ENCODE assay signal across 8 cellular contexts in genomic region chr7:2299131-2299829, GRCh38. TPM values are rescaled to one million over a fixed set of nuclear protein-coding genes. Genes with fewer than 3 reads are reported as not detected.
DNase-seq lines count a peak whose midpoint lies in the region; ATAC-seq and TF ChIP-seq lines count a peak whose summit lies in the region.

No MANE protein-coding gene starts in this region.

- H3K27me3 ChIP-seq in esophagus muscularis mucosa: no peaks in the 10 kb centered on the region

- H3K4me3 ChIP-seq in esophagus muscularis mucosa: no peak overlapping the region

- peak; percentile 85 for DNase-seq in AG08395 (ENCODE audit: low spot score)
- no peak for DNase-seq in esophagus muscularis mucosa (ENCODE audit: extremely low spot score)
- DNase-seq in stimulated activated CD4-positive, alpha-beta T cell treated with anti-CD3 and anti-CD28 coated beads, Interleukin-2, amount 100 ng/mL, for 48 hours: peak; percentile 11 to 21
- DNase-seq in NCI-H187 treated with DMSO at 0.1 percent for 48 hours (lab: John Stamatoyannopoulos, UW): no peak
- DNase-seq in left colon: no peak

- ATAC-seq in GM19035 (IDR thresholded peaks at IDR 0.05; ENCODE audit: unreplicated experiment) (peak; percentile 61), HG03442 (IDR thresholded peaks at IDR 0.05; ENCODE audit: unreplicated experiment) (peak; percentile 60), GM21367 (IDR thresholded peaks at IDR 0.05; ENCODE audit: unreplicated experiment) (no peak), left colon (no peak)

- 74% methylated on average over 18 of the region's 18 CpGs for WGBS in esophagus muscularis mucosa

- H3K9me3 ChIP-seq in esophagus muscularis mucosa: no peaks in the 10 kb centered on the region

- TF ChIP-seq EP300 in esophagus muscularis mucosa (IDR thresholded peaks at IDR 0.05): no peak

- TF ChIP-seq CTCF in esophagus muscularis mucosa (IDR thresholded peaks at IDR 0.05): no peak

- H3K4me1 ChIP-seq in esophagus muscularis mucosa: peaks cover 0 to 1% (median 0%) of the 10 kb centered on the region in 4 donors

- H3K36me3 ChIP-seq in esophagus muscularis mucosa: no peaks in the 10 kb centered on the region

- TF ChIP-seq POLR2A in esophagus muscularis mucosa (IDR thresholded peaks at IDR 0.05; ENCODE audit: low read depth): no peak

- peak overlapping the region; percentile 11 to 55 (median 28) for H3K27ac ChIP-seq in esophagus muscularis mucosa (replicated peaks in 1 of 4)

- intact Hi-C loops in esophagus muscularis mucosa (cut with DNase I) (no loop called here), left colon (cut with DNase I, micrococcal nuclease) (no loop called here)

RNA-seq across cellular contexts. Expression of gene SNX8, which starts 15.0 kb away (rescaled TPM):
- 1 to 10 TPM; 6.8 to 9.9 (median 8.7) TPM for total RNA-seq in esophagus muscularis mucosa
- 10 to 100 TPM; 21.8 to 38.0 TPM for total RNA-seq in left colon

RNA-seq across cellular contexts. Expression of gene EIF3B, which starts 55.3 kb away (rescaled TPM):
- 100 to 1,000 TPM; 105 to 155 (median 128) TPM for total RNA-seq in esophagus muscularis mucosa
- total RNA-seq in left colon: 100 to 1,000 TPM in 1 of 2 donors, 10 to 100 TPM in 1; 90.4 to 105 TPM

RNA-seq across cellular contexts. Expression of gene NUDT1, which starts 57.3 kb away (rescaled TPM):
- total RNA-seq in esophagus muscularis mucosa (10 to 100 TPM; 10.9 to 18.7 (median 18.0) TPM), left colon (10 to 100 TPM in 1 of 2 donors, 1 to 10 TPM in 1; 8.1 to 10.3 TPM)

RNA-seq across cellular contexts. Expression of gene MRM2, which starts 57.3 kb away (rescaled TPM):
- total RNA-seq in esophagus muscularis mucosa (10 to 100 TPM; 13.3 to 20.3 (median 16.5) TPM), left colon (10 to 100 TPM; 15.0 to 15.6 TPM)

Comparison
In these comparisons a context has a peak if more than half of its experiments do, and no peak if none do; other contexts are left out.
1. DNase-seq: peak in AG08395 (single experiment) and stimulated activated CD4-positive, alpha-beta T cell treated with anti-CD3 and anti-CD28 coated beads, Interleukin-2, amount 100 ng/mL, for 48 hours (2 of 2); none in esophagus muscularis mucosa (single experiment), NCI-H187 treated with DMSO at 0.1 percent for 48 hours (single experiment) and left colon (0 of 2).
2. ATAC-seq: peak in GM19035 (single experiment) and HG03442 (single experiment); none in GM21367 (single experiment) and left colon (single experiment).